Comparison of ENCODE assay signal across 1 cellular context in the genomic region with DNA sequence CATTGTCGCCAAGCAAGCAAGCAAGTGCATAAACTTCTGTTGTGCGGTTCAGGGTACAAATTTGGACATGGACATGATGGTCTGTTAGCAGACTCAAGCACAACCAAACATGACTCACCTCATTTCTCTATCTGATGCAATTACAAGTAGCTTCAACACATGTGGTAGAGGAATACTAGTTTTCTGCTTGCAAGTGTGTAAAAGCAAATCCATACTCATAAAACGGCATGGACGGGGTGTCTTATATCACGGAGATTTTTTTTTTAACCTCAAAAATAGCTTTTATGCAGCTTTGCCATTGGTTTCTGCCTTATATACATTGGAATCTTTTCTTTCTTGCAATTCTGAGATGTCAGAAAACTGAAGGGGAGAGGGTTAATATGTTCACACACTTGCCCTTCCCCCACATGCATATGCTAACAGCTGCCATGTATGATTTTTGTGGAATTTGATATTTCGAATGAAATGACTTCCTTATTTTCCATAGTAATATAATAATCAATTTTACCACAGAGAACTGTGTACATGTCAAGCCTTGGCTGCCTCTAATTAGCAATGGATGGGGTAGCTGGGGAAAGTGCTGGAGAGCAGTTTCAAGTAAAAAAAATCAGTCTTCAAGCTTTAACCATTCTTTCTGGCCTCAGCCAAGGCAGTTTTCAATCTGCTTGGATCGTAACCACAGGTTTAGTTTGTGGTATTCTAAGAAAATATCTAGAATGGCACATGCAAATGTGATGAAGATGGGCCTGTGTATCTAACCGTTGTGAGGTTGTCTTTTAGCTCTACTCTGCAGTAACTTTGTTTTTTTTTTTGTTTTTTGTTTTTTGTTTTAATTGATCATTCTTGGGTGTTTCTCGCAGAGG.
TF ChIP-seq lines count a peak whose summit lies in the region.

No MANE protein-coding gene starts in this region.

TF ChIP-seq in GM12878, 131 proteins besides CTCF, POLR2A, EP300 and RAD21:
- TF ChIP-seq, protein P1, sequence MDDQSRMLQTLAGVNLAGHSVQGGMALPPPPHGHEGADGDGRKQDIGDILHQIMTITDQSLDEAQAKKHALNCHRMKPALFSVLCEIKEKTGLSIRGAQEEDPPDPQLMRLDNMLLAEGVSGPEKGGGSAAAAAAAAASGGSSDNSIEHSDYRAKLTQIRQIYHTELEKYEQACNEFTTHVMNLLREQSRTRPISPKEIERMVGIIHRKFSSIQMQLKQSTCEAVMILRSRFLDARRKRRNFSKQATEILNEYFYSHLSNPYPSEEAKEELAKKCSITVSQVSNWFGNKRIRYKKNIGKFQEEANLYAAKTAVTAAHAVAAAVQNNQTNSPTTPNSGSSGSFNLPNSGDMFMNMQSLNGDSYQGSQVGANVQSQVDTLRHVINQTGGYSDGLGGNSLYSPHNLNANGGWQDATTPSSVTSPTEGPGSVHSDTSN (IDR thresholded peaks at IDR 0.05; ENCODE audit: insufficient replicate concordance, low read depth, low read length): no peak
- no peak for TF ChIP-seq USF2 (IDR thresholded peaks at IDR 0.05; ENCODE audit: borderline replicate concordance, low read depth, low read length)
- no peak; the same call in 1 of the 2 replicates for TF ChIP-seq ATF2 (IDR thresholded peaks at IDR 0.05; ENCODE audit: low read length)
- TF ChIP-seq BHLHE40 (IDR thresholded peaks at IDR 0.05; ENCODE audit: borderline replicate concordance in 1 of 2, low read depth in 2 of 2, low read length in 1 of 2): no peak
- TF ChIP-seq POU2F2 (IDR thresholded peaks at IDR 0.05; ENCODE audit: borderline replicate concordance, low read depth, low read length): no peak
- TF ChIP-seq TAF1 (IDR thresholded peaks at IDR 0.05; ENCODE audit: borderline replicate concordance, low read depth, low read length): no peak
- TF ChIP-seq RAD51 (IDR thresholded peaks at IDR 0.05): no peak
- peak; percentile 47; the same call in 1 of the 2 replicates for TF ChIP-seq NFIC (IDR thresholded peaks at IDR 0.05; ENCODE audit: low read depth, low read length)
- TF ChIP-seq RUNX3 (IDR thresholded peaks at IDR 0.05; ENCODE audit: low read length): peak; percentile 85
- no peak for TF ChIP-seq SIX5 (IDR thresholded peaks at IDR 0.05; ENCODE audit: low read depth, low read length, severe bottlenecking)
- TF ChIP-seq MYC (IDR thresholded peaks at IDR 0.05; ENCODE audit: insufficient read depth, insufficient read length, insufficient replicate concordance, low read length, severe bottlenecking): no peak
- TF ChIP-seq CREM (IDR thresholded peaks at IDR 0.05; ENCODE audit: low read depth): 0 out of 2 replicates have a peak, but pooled peaks have one; percentile 4
- no peak for TF ChIP-seq ELK1 (IDR thresholded peaks at IDR 0.05; ENCODE audit: low read depth, low read length)
- 0 out of 4 replicates have a peak, but pooled peaks of 1 of the 2 experiments have one; percentile 15 for TF ChIP-seq CEBPB (IDR thresholded peaks at IDR 0.05; ENCODE audit: borderline replicate concordance in 1 of 2, low read depth in 2 of 2, low read length in 2 of 2)
- no peak for TF ChIP-seq ZNF622 (IDR thresholded peaks at IDR 0.05)
- TF ChIP-seq ETV6 (conservative IDR thresholded peaks at IDR 0.05 in 1 of 2, IDR thresholded peaks at IDR 0.05 in 1 of 2; ENCODE audit: borderline replicate concordance in 1 of 2, low read depth in 1 of 2): no peak
- TF ChIP-seq JUNB (IDR thresholded peaks at IDR 0.05): peak; percentile 44
- TF ChIP-seq ATF3 (IDR thresholded peaks at IDR 0.05; ENCODE audit: borderline replicate concordance, extremely low read depth, low read depth, low read length): no peak
- TF ChIP-seq NFYA (IDR thresholded peaks at IDR 0.05; ENCODE audit: borderline replicate concordance, low read depth, low read length): no peak
- TF ChIP-seq SPI1 (IDR thresholded peaks at IDR 0.05; ENCODE audit: borderline replicate concordance, insufficient read depth, low read depth, low read length): no peak
